8 cellular contexts compared by ENCODE assay signal in the genomic region with DNA sequence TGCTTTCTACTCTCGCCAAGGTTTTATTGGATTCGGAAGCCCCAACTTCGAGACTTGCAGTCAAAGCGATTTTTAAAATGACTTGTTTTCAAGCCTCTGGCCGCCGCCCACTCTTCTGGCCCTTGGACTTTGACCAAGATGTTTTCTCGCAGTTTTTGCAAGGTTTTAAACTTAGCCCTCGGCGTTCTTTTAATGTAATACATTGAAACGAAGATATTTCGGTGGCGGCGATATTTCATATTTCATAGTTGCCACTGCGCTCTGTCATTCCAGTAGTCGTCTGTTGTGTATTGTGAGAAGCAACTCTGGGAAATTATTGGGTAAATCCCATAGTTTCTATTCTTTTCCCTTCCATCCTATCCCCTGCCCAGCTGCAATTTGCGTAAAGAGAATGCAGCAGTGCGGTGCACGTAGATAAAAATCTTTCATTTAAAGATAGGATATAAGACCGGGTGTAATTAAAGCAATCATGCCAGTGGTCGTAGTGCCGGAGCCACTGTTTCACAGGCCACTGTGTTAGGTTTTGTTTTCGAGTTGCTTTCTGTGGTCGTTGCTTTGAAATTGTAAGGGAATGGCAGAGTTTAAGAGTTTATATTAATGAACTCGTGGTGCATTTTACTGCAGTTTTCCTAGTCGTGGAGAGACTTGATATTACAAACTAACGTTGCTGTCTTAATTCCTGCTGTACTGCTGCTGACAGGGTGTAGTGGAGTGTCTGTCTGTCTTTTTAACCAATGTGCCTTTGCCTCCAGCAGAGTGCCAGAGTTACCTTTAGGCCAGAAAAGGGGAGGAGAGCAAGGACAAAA. TPM values are rescaled to one million over a fixed set of nuclear protein-coding genes. Genes with fewer than 3 reads are reported as not detected.
DNase-seq lines count a peak whose midpoint lies in the region; ATAC-seq and TF ChIP-seq lines count a peak whose summit lies in the region.

No MANE protein-coding gene starts in this region.

- H3K27me3 Mint-ChIP-seq in type B pancreatic cell = no peaks in the 10 kb centered on the region

- H3K4me3 ChIP-seq in dorsolateral prefrontal cortex = peak overlapping the region; percentile 69 to 98 (median 87)

- H3K4me1 Mint-ChIP-seq in type B pancreatic cell (ENCODE audit: unreplicated experiment) = peaks cover 27% of the 10 kb centered on the region

- peak overlapping the region; percentile 90 for H3K4me3 Mint-ChIP-seq in type B pancreatic cell

- H3K9me3 Mint-ChIP-seq in type B pancreatic cell = no peaks in the 10 kb centered on the region

- TF ChIP-seq POLR2A in Raji (IDR thresholded peaks at IDR 0.05; ENCODE audit: insufficient read depth, low read depth, low read length) = peak; percentile 33; the same call in 1 of the 2 replicates

- ATAC-seq in GM18907 (IDR thresholded peaks at IDR 0.05; ENCODE audit: unreplicated experiment) = peak; percentile 20
- ATAC-seq in HG03159 (IDR thresholded peaks at IDR 0.05; ENCODE audit: unreplicated experiment) = peak; percentile 23

- peak overlapping the region; percentile 97 for H3K27ac Mint-ChIP-seq in type B pancreatic cell

- peaks cover 19% of the 10 kb centered on the region for H3K36me3 Mint-ChIP-seq in type B pancreatic cell

- peak overlapping the region; percentile 52 to 99 (median 98) for H3K27ac ChIP-seq in dorsolateral prefrontal cortex

- peak; percentile 5 for DNase-seq in CD1c-positive myeloid dendritic cell (ENCODE audit: extremely low spot score)
- peak in 1 of 10 donors; percentile 22 for DNase-seq in dorsolateral prefrontal cortex
- peak; percentile 59 for DNase-seq in medulla oblongata (ENCODE audit: extremely low spot score)
- DNase-seq in type B pancreatic cell (ENCODE audit: extremely low spot score, unreplicated experiment) = no peak
- no peak for DNase-seq in activated CD4-positive, alpha-beta T cell treated with anti-CD3 and anti-CD28 coated beads, Interleukin-2, amount 50 U/mL, for 48 hours

- intact Hi-C loops in dorsolateral prefrontal cortex (cut with DNase I) = loop anchor here (1.0 to 10.0 kb wide), 7 partner anchors 31 to 267 kb away; partner anchors contain the start of genes BIRC3 (in 1 of the 2) and TMEM123 (in 1 of the 2)

- H3K27me3 ChIP-seq in dorsolateral prefrontal cortex = no peaks in the 10 kb centered on the region

- TF ChIP-seq CTCF in dorsolateral prefrontal cortex (IDR thresholded peaks at IDR 0.05 in 54 of 56, conservative IDR thresholded peaks at IDR 0.05 in 2 of 56; ENCODE audit: low read depth in 1 of 56, partially characterized antibody in 56 of 56) (peak in 1 of 56 donors; percentile 7), type B pancreatic cell (conservative IDR thresholded peaks at IDR 0.05) (no peak)

RNA-seq across cellular contexts. Expression of gene BIRC2, which starts 0.7 kb away (rescaled TPM):
- total RNA-seq in dorsolateral prefrontal cortex (10 to 100 TPM; 29.0 to 61.1 (median 39.8) TPM), type B pancreatic cell (ENCODE audit: low replicate concordance) (43.4 and 46.9 TPM in 2 replicates)

RNA-seq across cellular contexts. Expression of gene BIRC3, which starts 30.4 kb away (rescaled TPM):
- 1 to 10 TPM; 1.5 to 9.7 (median 3.6) TPM for total RNA-seq in dorsolateral prefrontal cortex
- total RNA-seq in type B pancreatic cell (ENCODE audit: low replicate concordance) = 2.3 and 2.8 TPM in 2 replicates

Comparison
In these comparisons a context has a peak if more than half of its experiments do, and no peak if none do; other contexts are left out.
1. DNase-seq: peak in CD1c-positive myeloid dendritic cell (single experiment) and medulla oblongata (single experiment); none in type B pancreatic cell (single experiment) and activated CD4-positive, alpha-beta T cell treated with anti-CD3 and anti-CD28 coated beads, Interleukin-2, amount 50 U/mL, for 48 hours (0 of 2).